Comparison of ENCODE assay signal across 1 cellular context in genomic region chr3:129622418-129622872, GRCh38.
TF ChIP-seq lines count a peak whose summit lies in the region.

No MANE protein-coding gene starts in this region.

TF ChIP-seq in H1, 55 proteins besides CTCF, POLR2A, EP300 and RAD21 (continued from another document):
- TF ChIP-seq BRCA1 (IDR thresholded peaks at IDR 0.05; ENCODE audit: low read depth, low read length) (no peak), HDAC6 (IDR thresholded peaks at IDR 0.05; ENCODE audit: low read depth, low read length) (no peak), HDAC2 (IDR thresholded peaks at IDR 0.05; ENCODE audit: borderline replicate concordance in 1 of 2, low read depth in 2 of 2, low read length in 2 of 2) (no peak), ATF2 (IDR thresholded peaks at IDR 0.05; ENCODE audit: low read length) (no peak), TCF12 (IDR thresholded peaks at IDR 0.05; ENCODE audit: low read depth, low read length) (no peak), RFX5 (IDR thresholded peaks at IDR 0.05; ENCODE audit: borderline replicate concordance, low read depth, low read length) (no peak), SP4 (IDR thresholded peaks at IDR 0.05; ENCODE audit: low read length) (no peak), CBX8 (IDR thresholded peaks at IDR 0.05; ENCODE audit: borderline replicate concordance, low read depth, low read length) (no peak), YY1 (IDR thresholded peaks at IDR 0.05; ENCODE audit: low read depth, low read length) (no peak)
